In the genomic region with DNA sequence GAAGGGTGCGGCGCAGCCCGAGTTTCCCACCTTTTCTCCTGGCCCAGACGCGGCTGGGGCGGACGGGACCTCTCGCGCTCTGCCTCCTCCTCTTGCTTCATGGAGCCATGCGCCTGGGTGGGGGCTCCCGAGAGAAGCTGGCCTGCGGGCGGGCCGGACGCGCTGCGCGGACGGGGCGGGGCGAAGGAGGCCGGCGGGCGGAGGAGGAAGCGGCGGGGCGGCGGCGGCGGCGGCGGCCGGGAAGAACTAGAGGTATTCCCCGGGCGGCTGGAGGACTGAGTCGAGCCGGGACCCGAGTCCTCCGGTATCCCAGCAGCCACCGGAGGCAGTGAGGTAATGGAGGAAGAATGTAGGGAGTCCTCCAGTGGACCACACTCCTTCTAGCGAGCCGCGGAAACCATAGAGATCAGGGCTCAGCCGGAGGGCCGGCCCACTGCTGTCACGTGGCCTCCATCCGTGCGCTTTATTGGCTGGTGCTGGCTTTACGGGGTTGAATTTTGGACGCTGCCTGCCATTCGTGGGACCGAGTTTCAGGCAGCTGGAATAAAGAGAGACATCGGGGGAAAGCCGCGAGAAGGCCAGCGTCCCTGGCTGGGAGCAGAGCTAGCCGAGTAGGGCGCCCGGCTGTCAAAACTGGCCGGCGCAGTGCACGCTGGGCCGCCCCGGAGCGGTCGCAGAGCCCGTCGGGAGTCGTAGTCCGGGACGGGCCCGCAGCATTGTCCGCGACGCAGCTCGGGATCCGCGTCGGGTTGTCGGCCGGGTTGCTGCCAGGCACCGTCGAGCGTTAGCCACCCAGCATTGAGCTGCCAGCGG, we compare ENCODE assay signal across 8 cellular contexts. TPM values are rescaled to one million over a fixed set of nuclear protein-coding genes. Genes with fewer than 3 reads are reported as not detected.
A peak's percentile ranks its signal among the peaks of the same experiment; 100 is the strongest.
DNase-seq lines count a peak whose midpoint lies in the region; ATAC-seq and TF ChIP-seq lines count a peak whose summit lies in the region.
"Not testable (repeated sequence)": the region's sequence is repeated elsewhere in the genome, so short reads cannot be mapped to it uniquely, and the experiment has no call there.

Gene AMMECR1L, minus strand, starts transcription at position 177 of the 813 bp plus-strand sequence. CDS start 11,722 bp downstream, outside the sequence.

- DNase-seq in ACHN (peak; percentile 63), NCI-H510A treated with DMSO at 0.1 percent for 48 hours (lab: John Stamatoyannopoulos, UW) (peak; percentile 46), islet precursor cell (peak; percentile 78)
- peak; percentile 76 for DNase-seq in activated CD4-positive, alpha-beta T cell treated with anti-CD3 and anti-CD28 coated beads for 48 hours
- DNase-seq in chondrocyte (ENCODE audit: low spot score); smooth muscle cell (lab: John Stamatoyannopoulos, UW; ENCODE audit: unreplicated experiment): not testable (repeated sequence)

- in situ Hi-C loops in ACHN (cut with HindIII; ENCODE audit: low pct_ligation_motif_present, low pct_unique_long_range_greater_than_20kb, low sequenced_read_pairs): not testable (repeated sequence)

- not testable (repeated sequence) for H3K9me3 ChIP-seq in smooth muscle cell (replicated peaks; ENCODE audit: low read depth)

- H3K36me3 Mint-ChIP-seq in chondrocyte (ENCODE audit: low read depth): not testable (repeated sequence)

- peak within 1 kb of the TSS; percentile 75 for H2AFZ ChIP-seq in smooth muscle cell (ENCODE audit: low read depth)

- peak within 1 kb of the TSS; percentile 79 for H3K9ac ChIP-seq in smooth muscle cell (ENCODE audit: low read depth)

- TF ChIP-seq CTCF in chondrocyte (IDR thresholded peaks at IDR 0.05); smooth muscle cell (IDR thresholded peaks at IDR 0.05; ENCODE audit: borderline replicate concordance, insufficient read depth, poor library complexity, severe bottlenecking): not testable (repeated sequence)

- peak within 1 kb of the TSS; percentile 92 for H3K4me3 Mint-ChIP-seq in chondrocyte (ENCODE audit: unreplicated experiment)

- H3K36me3 ChIP-seq in smooth muscle cell (ENCODE audit: low read depth): not testable (repeated sequence)

- peaks cover 22% of the 10 kb centered on the region for H3K4me1 ChIP-seq in smooth muscle cell (ENCODE audit: low read depth)

- H3K27me3 ChIP-seq in smooth muscle cell (ENCODE audit: low read depth): not testable (repeated sequence)

- H3F3A ChIP-seq in smooth muscle cell (ENCODE audit: low read depth): not testable (repeated sequence)

- peaks cover 53% of the 10 kb centered on the region for H3K79me2 ChIP-seq in smooth muscle cell (ENCODE audit: low read depth)

- ATAC-seq in GM18909 (IDR thresholded peaks at IDR 0.05; ENCODE audit: poor library complexity, unreplicated experiment): peak; percentile 95
- peak; percentile 90 for ATAC-seq in HG03108 (IDR thresholded peaks at IDR 0.05; ENCODE audit: unreplicated experiment)

- WGBS in smooth muscle cell (ENCODE audit: low lambda C conversion rate): under 1% methylated on average over 40 of the region's 85 CpGs

- H3K9me3 Mint-ChIP-seq in chondrocyte (ENCODE audit: low read depth): not testable (repeated sequence)

- peak within 1 kb of the TSS; percentile 96 for H3K27ac Mint-ChIP-seq in chondrocyte (ENCODE audit: unreplicated experiment)

- H3K4me3 ChIP-seq in smooth muscle cell: peak within 1 kb of the TSS; percentile 69

- peak within 1 kb of the TSS; percentile 96 for H3K4me2 ChIP-seq in smooth muscle cell

- H3K27ac ChIP-seq in smooth muscle cell (ENCODE audit: low read depth): peak within 1 kb of the TSS; percentile 87

- H3K27me3 Mint-ChIP-seq in chondrocyte (ENCODE audit: low read depth): not testable (repeated sequence)

- peaks cover 40% of the 10 kb centered on the region for H4K20me1 ChIP-seq in smooth muscle cell (ENCODE audit: low read depth)

- peaks cover 40% of the 10 kb centered on the region for H3K4me1 Mint-ChIP-seq in chondrocyte (ENCODE audit: low read depth)

RNA-seq across cellular contexts. Expression of gene AMMECR1L, which starts in this region (rescaled TPM):
- total RNA-seq in chondrocyte (21.5 to 25.4 TPM (median 25.2 TPM) in 3 replicates), smooth muscle cell (13.8 and 14.7 TPM in 2 replicates)
- 11.3 and 11.8 TPM in 2 replicates for polyA plus RNA-seq in smooth muscle cell
